9 cellular contexts compared by ENCODE assay signal in the genomic region with DNA sequence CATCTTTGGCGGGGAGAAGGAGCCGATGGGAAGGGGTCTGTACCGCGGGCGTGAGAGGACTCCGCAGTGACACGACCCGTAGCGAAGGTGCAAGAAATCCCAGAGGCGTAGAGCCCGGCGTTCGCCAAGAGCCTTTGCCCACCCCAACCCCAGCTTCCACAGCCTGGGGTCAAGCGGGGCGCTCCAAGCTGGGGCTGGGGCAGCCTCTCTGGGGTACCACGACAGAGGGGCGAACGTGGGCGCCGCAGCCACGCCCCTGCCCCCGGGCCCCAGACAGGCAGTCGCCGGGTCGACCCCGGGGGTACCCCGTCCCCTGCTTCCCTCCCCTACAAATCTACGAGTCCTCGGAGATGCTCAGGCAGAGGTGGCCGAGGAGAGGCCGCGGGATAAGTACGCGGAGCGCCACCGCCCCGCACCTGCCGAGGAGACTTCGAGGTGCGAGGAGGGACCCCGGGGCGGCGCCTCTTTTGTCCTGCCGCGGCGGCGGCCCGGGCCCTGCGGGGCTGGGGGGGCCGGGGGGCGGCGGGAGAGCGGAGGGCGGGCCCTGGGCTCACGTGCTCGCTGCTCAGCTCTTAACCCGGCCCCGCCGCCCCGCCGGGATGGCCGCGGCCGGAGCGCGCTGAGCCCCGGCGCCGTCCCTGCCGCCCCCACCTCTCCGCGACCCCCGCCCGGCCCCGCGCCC. TPM values are rescaled to one million over a fixed set of nuclear protein-coding genes. Genes with fewer than 3 reads are reported as not detected.
DNase-seq lines count a peak whose midpoint lies in the region; ATAC-seq, FAIRE-seq and TF ChIP-seq lines count a peak whose summit lies in the region.
"Had no signal": no experiment of that assay in that cellular context is flagged by ENCODE, and none has a peak within 500 bp of the region (broad histone marks: within the 10 kb centered on the region; RNA-seq: fewer than 3 reads in every experiment).

A gene with protein sequence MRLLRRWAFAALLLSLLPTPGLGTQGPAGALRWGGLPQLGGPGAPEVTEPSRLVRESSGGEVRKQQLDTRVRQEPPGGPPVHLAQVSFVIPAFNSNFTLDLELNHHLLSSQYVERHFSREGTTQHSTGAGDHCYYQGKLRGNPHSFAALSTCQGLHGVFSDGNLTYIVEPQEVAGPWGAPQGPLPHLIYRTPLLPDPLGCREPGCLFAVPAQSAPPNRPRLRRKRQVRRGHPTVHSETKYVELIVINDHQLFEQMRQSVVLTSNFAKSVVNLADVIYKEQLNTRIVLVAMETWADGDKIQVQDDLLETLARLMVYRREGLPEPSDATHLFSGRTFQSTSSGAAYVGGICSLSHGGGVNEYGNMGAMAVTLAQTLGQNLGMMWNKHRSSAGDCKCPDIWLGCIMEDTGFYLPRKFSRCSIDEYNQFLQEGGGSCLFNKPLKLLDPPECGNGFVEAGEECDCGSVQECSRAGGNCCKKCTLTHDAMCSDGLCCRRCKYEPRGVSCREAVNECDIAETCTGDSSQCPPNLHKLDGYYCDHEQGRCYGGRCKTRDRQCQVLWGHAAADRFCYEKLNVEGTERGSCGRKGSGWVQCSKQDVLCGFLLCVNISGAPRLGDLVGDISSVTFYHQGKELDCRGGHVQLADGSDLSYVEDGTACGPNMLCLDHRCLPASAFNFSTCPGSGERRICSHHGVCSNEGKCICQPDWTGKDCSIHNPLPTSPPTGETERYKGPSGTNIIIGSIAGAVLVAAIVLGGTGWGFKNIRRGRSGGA (plus strand): TSS at position 575 of the 682 bp plus-strand sequence. CDS start 212 bp downstream, outside the sequence.

- TF ChIP-seq RAD21 in K562 (CRISPR knock-in tag; conservative IDR thresholded peaks at IDR 0.05 in 1 of 2, IDR thresholded peaks at IDR 0.05 in 1 of 2) = no peak

- H3K4me3 ChIP-seq in H7 (ENCODE audit: insufficient read depth, low read depth, low read length) (peak within 1 kb of the TSS; percentile 35), K562 (no peak within 1 kb of the TSS), urinary bladder (ENCODE audit: low read depth, low read length) (peak within 1 kb of the TSS; percentile 59), lower leg skin (ENCODE audit: low read depth, poor library complexity, severe bottlenecking) (no peak within 1 kb of the TSS)

- CTCF ChIA-PET in K562 (lab: Yijun Ruan, JAX; ENCODE audit: low intra/inter-chr PET ratio) = no interaction called here

- in situ Hi-C loops in K562 (cut with MboI) = no loop called here

- intact Hi-C loops in K562 (cut with micrococcal nuclease) (no loop called here), lower leg skin (cut with DNase I; ENCODE audit: low total_unique reads) (no loop called here)

- whole genome bisulfite sequencing in K562 (ENCODE audit: insufficient coverage, low coverage, missing lambda C conversion rate) = 21% methylated on average over 40 of the region's 76 CpGs
- 4% methylated on average over 76 of the region's 76 CpGs for WGBS in urinary bladder
- WGBS in lower leg skin, 2 donors = 12% methylated on average over 25 to 35 of the region's 76 CpGs

- H4K20me1 ChIP-seq in K562 (replicated peaks; ENCODE audit: control insufficient read depth, insufficient read depth, low read length) = peaks cover 10% of the 10 kb centered on the region; the same call in 1 of the 2 replicates

- H3K27ac ChIP-seq in K562 (ENCODE audit: extremely low read depth, low read depth, low read length) (no peak within 1 kb of the TSS), urinary bladder (ENCODE audit: low read depth) (no peak within 1 kb of the TSS)

- H3K4me2 ChIP-seq in K562 (ENCODE audit: insufficient read depth, low read length) = peak within 1 kb of the TSS; percentile 21; the same call in 1 of the 2 replicates

- H3K79me2 ChIP-seq in K562 (ENCODE audit: control insufficient read depth, insufficient read depth, low read length) = no peaks in the 10 kb centered on the region

- H3K4me1 ChIP-seq in K562 (replicated peaks in 1 of 2; ENCODE audit: control insufficient read depth in 2 of 2, insufficient read depth in 2 of 2, low read length in 2 of 2) (peaks cover 0 to 15% of the 10 kb centered on the region in 2 experiments; a peak in 2 of 5 replicates), urinary bladder (ENCODE audit: insufficient read depth) (no peaks in the 10 kb centered on the region)

- ATAC-seq in K562 (peak; percentile 33), left lobe of liver (peak; percentile 49)

- peak within 1 kb of the TSS in 1 of 2 experiments; percentile 82; a peak in 2 of 4 replicates for H3K9ac ChIP-seq in K562 (ENCODE audit: insufficient read depth in 1 of 2, low read depth in 2 of 2, low read length in 2 of 2)

- H3K9me1 ChIP-seq in K562 (ENCODE audit: control insufficient read depth, insufficient read depth, low read length) = no peaks in the 10 kb centered on the region

- FAIRE-seq in K562 (lab: Jason Lieb, UNC) = no peak
- FAIRE-seq: colon had no signal

- DNase-seq in 8988T (peak; percentile 68), H7 (peak; percentile 96), K562 (ENCODE audit: extremely low read depth in 1 of 4, low spot score in 3 of 4) (peak in 3 of 4 experiments; percentile 55 to 83 (median 82)), left lobe of liver (ENCODE audit: low spot score) (no peak), lower leg skin (ENCODE audit: low spot score in 2 of 2) (no peak), UCSD-AML1 (lab: John Stamatoyannopoulos, UW; ENCODE audit: unreplicated experiment) (no peak)
- DNase-seq in stimulated activated CD8-positive, alpha-beta memory T cell treated with anti-CD3 and anti-CD28 coated beads, Interleukin-4, amount 100 ng/mL, for 48 hours = no peak

- TF ChIP-seq POLR2A in K562 (conservative IDR thresholded peaks at IDR 0.05) (no peak), lower leg skin (IDR thresholded peaks at IDR 0.05) (no peak)

- BruUV-seq in K562 (replicated peaks; lab: Mats Ljungman, UMichigan) = no TSS peak

- no peak for TF ChIP-seq CTCF in K562 (IDR thresholded peaks at IDR 0.05 in 2 of 3, conservative IDR thresholded peaks at IDR 0.05 in 1 of 3; ENCODE audit: insufficient read depth in 2 of 3, low read depth in 1 of 3, low read length in 3 of 3)
- no peak for TF ChIP-seq CTCF in lower leg skin (IDR thresholded peaks at IDR 0.05)

- no peaks in the 10 kb centered on the region for H3K9me3 ChIP-seq in K562 (replicated peaks; ENCODE audit: control insufficient read depth, insufficient read depth, low read depth, low read length)

- H3K27me3 ChIP-seq in H7 (ENCODE audit: control insufficient read depth, insufficient read depth, low read length) (peaks cover 37% of the 10 kb centered on the region), K562 (ENCODE audit: control insufficient read depth in 2 of 2, insufficient read depth in 2 of 2, low read length in 2 of 2) (peaks cover 3 to 36% of the 10 kb centered on the region in 2 experiments; a peak in 3 of 5 replicates)

- TF ChIP-seq EP300 in K562 (IDR thresholded peaks at IDR 0.05; ENCODE audit: low read length) = no peak

- H2AFZ ChIP-seq in K562 (ENCODE audit: low read depth, low read length) = no peak within 1 kb of the TSS

- H3K36me3 ChIP-seq in H7 (replicated peaks; ENCODE audit: control insufficient read depth, insufficient read depth, low read length) (no peaks in the 10 kb centered on the region), K562 (ENCODE audit: control insufficient read depth, insufficient read depth, low read length) (no peaks in the 10 kb centered on the region), urinary bladder (ENCODE audit: insufficient read depth) (no peaks in the 10 kb centered on the region)

- POLR2A ChIA-PET in K562 (lab: Yijun Ruan, JAX) = no interaction called here

TF ChIP-seq in K562, 482 proteins besides CTCF, POLR2A, EP300 and RAD21 (continues in another document):
- TF ChIP-seq, protein P1, sequence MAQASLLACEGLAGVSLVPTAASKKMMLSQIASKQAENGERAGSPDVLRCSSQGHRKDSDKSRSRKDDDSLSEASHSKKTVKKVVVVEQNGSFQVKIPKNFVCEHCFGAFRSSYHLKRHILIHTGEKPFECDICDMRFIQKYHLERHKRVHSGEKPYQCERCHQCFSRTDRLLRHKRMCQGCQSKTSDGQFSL (CRISPR knock-in tag; IDR thresholded peaks at IDR 0.05) = no peak
- TF ChIP-seq, protein P1 (tag; IDR thresholded peaks at IDR 0.05) = no peak
- TF ChIP-seq ZBTB7A (IDR thresholded peaks at IDR 0.05; ENCODE audit: borderline replicate concordance, control insufficient read depth, low read depth, low read length) (peak; percentile 4; the same call in 1 of the 2 replicates), BHLHE40 (IDR thresholded peaks at IDR 0.05; ENCODE audit: low read length) (no peak)

RNA-seq across cellular contexts. Expression of the gene that starts here (rescaled TPM):
- total RNA-seq in H7 (2014; rRNA removed; shearing (Covaris generic)) = 0.45 and 1.2 TPM in 2 replicates
- 1.0 and 1.4 TPM in 2 replicates for total RNA-seq in K562 (2011; cell fraction: chromatin; rRNA removed; ENCODE audit: low replicate concordance)
- 1.6 and 2.0 TPM in 2 replicates for total RNA-seq in K562 (2011; cell fraction: nucleolus; rRNA removed)
- total RNA-seq in K562 (2011; cell fraction: nucleoplasm; rRNA removed) = 0.22 and 0.76 TPM in 2 replicates
- total RNA-seq in K562 (2014; rRNA removed) (0.14 and 0.41 TPM in 2 replicates), K562 (2014; rRNA removed; fragmentation: Illumina TruSeq; extraction: Trizol) (not detected in 2 replicates), K562 (2015; rRNA removed; fragmentation: Illumina TruSeq; extraction: Trizol) (0.04 TPM in 2 replicates), K562 (2021) (0.18 and 0.31 TPM in 2 replicates), left lobe of liver (0.13 TPM), urinary bladder (1.9 TPM), lower leg skin (1 to 10 TPM in 3 of 4 donors, not detected in 1; 1.5 to 2.5 (median 2.3) TPM)
- polyA plus RNA-seq in K562 (2011; rRNA removed) (0.15 and 0.23 TPM in 2 replicates), K562 (2014; fragmentation: Illumina TruSeq; extraction: Trizol) (0.08 and 0.10 TPM in 2 replicates), K562 (2014; fragmentation: Nextera tagmentation; extraction: Ambion mirVana) (under 1 TPM in 1 of 2 experiments, not detected in 1; 0.01 TPM), K562 (2014; rRNA removed) (0.17 and 0.84 TPM in 2 replicates), urinary bladder (0.81 TPM)
- polyA plus RNA-seq in K562 (2011; cell fraction: cytosol; rRNA removed) = 0.13 and 0.16 TPM in 2 replicates
- polyA plus RNA-seq in K562 (2011; cell fraction: nucleus; rRNA removed) = 1.7 and 1.8 TPM in 2 replicates
- polyA plus RNA-seq in K562 (2012) = 0.22 and 0.30 TPM in 2 replicates
- 0.06 and 0.39 TPM in 2 replicates for polyA minus RNA-seq in K562 (2011; rRNA and poly(A)+ RNA removed)
- not detected in 2 replicates for polyA minus RNA-seq in K562 (2011; cell fraction: cytosol; rRNA and poly(A)+ RNA removed)
- 0.27 and 0.44 TPM in 2 replicates for polyA minus RNA-seq in K562 (2011; cell fraction: nucleus; rRNA and poly(A)+ RNA removed)

Comparison
In these comparisons a context has a peak if more than half of its experiments do, and no peak if none do; other contexts are left out.
1. Peak in ATAC-seq in left lobe of liver; RNA of the gene not detected or under 1 TPM.
2. DNase-seq: peak in 8988T (single experiment), H7 (single experiment) and K562 (3 of 4); none in left lobe of liver (single experiment), lower leg skin (0 of 2), stimulated activated CD8-positive, alpha-beta memory T cell treated with anti-CD3 and anti-CD28 coated beads, Interleukin-4, amount 100 ng/mL, for 48 hours (single experiment) and UCSD-AML1 (single experiment).
3. H3K4me3 ChIP-seq: peak in H7 (single experiment) and urinary bladder (single experiment); none in K562 (single experiment) and lower leg skin (single experiment).